In the genomic region with DNA sequence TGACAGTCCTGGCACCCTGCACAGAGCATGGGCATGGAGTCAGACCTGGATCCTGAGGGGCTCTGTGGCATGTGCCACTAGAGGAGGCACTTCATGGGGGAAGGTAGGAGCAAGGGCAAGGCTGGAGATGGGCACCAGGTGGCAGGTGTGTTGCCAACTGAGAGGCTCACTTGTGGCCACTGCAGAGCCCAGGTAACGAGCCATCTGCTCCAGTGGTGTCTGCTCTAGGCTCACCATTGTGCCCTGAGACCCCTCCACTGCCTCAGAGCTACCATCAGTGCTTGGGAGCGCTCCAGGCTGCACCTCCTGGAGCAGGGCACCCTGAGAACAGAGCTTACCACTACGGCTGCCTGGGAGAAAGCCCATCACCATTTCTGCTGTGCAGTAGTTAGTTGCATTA, we compare ENCODE assay signal across 8 cellular contexts.
A peak's percentile ranks its signal among the peaks of the same experiment; 100 is the strongest.
DNase-seq lines count a peak whose midpoint lies in the region; ATAC-seq and TF ChIP-seq lines count a peak whose summit lies in the region.

No MANE protein-coding gene starts in this region.

- H3K9ac ChIP-seq in iPS-18a (ENCODE audit: low read length): no peak overlapping the region

- H3K4me1 Mint-ChIP-seq in activated naive CD4-positive, alpha-beta T cell treated with anti-CD3 and anti-CD28 coated beads, Interleukin-2, amount 10 ng/mL, durations not matched to agents 7 days and 5 days: peaks cover 24% of the 10 kb centered on the region

- H3K27me3 Mint-ChIP-seq in activated naive CD4-positive, alpha-beta T cell treated with anti-CD3 and anti-CD28 coated beads, Interleukin-2, amount 10 ng/mL, durations not matched to agents 7 days and 5 days: no peaks in the 10 kb centered on the region

- intact Hi-C loops in tibial artery (cut with DNase I; ENCODE audit: low total_unique reads): no loop called here

- H3K27me3 ChIP-seq in iPS-18a (ENCODE audit: control insufficient read depth, insufficient read depth, low read length) (no peaks in the 10 kb centered on the region), tibial artery (no peaks in the 10 kb centered on the region)

- peak overlapping the region; percentile 50 for H3K4me3 Mint-ChIP-seq in activated naive CD4-positive, alpha-beta T cell treated with anti-CD3 and anti-CD28 coated beads, Interleukin-2, amount 10 ng/mL, durations not matched to agents 7 days and 5 days

- H3K9me3 Mint-ChIP-seq in activated naive CD4-positive, alpha-beta T cell treated with anti-CD3 and anti-CD28 coated beads, Interleukin-2, amount 10 ng/mL, durations not matched to agents 7 days and 5 days: no peaks in the 10 kb centered on the region

- H3K27ac Mint-ChIP-seq in activated naive CD4-positive, alpha-beta T cell treated with anti-CD3 and anti-CD28 coated beads, Interleukin-2, amount 10 ng/mL, durations not matched to agents 7 days and 5 days: peak overlapping the region; percentile 55

- H3K27ac ChIP-seq in iPS-18a (ENCODE audit: low read length) (no peak overlapping the region), tibial artery (peak overlapping the region; percentile 89 to 95)

- H3K36me3 Mint-ChIP-seq in activated naive CD4-positive, alpha-beta T cell treated with anti-CD3 and anti-CD28 coated beads, Interleukin-2, amount 10 ng/mL, durations not matched to agents 7 days and 5 days: peaks cover 15% of the 10 kb centered on the region

- TF ChIP-seq CTCF in tibial artery (IDR thresholded peaks at IDR 0.05): no peak

- H3K4me3 ChIP-seq in iPS-18a (ENCODE audit: low read length): peak overlapping the region; percentile 55
- peak overlapping the region; percentile 97 to 100 for H3K4me3 ChIP-seq in tibial artery

- DNase-seq in activated naive CD4-positive, alpha-beta T cell treated with anti-CD3 and anti-CD28 coated beads, Interleukin-2, amount 10 ng/mL, durations not matched to agents 7 days and 5 days: no peak
- no peak for DNase-seq in activated naive CD4-positive, alpha-beta T cell (lab: John Stamatoyannopoulos, UW)
- DNase-seq in T-helper 9 cell (peak; percentile 8), tibial artery (no peak), NCI-H446 treated with DMSO at 0.1 percent for 48 hours (lab: John Stamatoyannopoulos, UW) (no peak), NAMALWA (ENCODE audit: low spot score) (no peak)

- H3K4me1 ChIP-seq in iPS-18a (ENCODE audit: control insufficient read depth, low read depth, low read length): no peaks in the 10 kb centered on the region
- peaks cover 0 to 54% (median 40%) of the 10 kb centered on the region in 4 donors for H3K4me1 ChIP-seq in tibial artery

- CTCF ChIA-PET in activated naive CD4-positive, alpha-beta T cell treated with anti-CD3 and anti-CD28 coated beads, Interleukin-2, amount 10 ng/mL, durations not matched to agents 7 days and 5 days (lab: Charles Lee): interaction anchor here (0.9 to 2.3 kb wide), 3 partner anchors 12 to 161 kb away, joined by 3 to 17 read pairs (median 5); no protein-coding TSS in a partner anchor

- H3K36me3 ChIP-seq in iPS-18a (ENCODE audit: control insufficient read depth, low read depth, low read length) (peaks cover 28% of the 10 kb centered on the region), tibial artery (peaks cover 15 to 26% (median 15%) of the 10 kb centered on the region in 3 donors)

- H3K9me3 ChIP-seq in iPS-18a (ENCODE audit: control insufficient read depth, low read depth, low read length): no peaks in the 10 kb centered on the region
- no peaks in the 10 kb centered on the region for H3K9me3 ChIP-seq in tibial artery

- ATAC-seq in HG03135 (IDR thresholded peaks at IDR 0.05; ENCODE audit: unreplicated experiment): no peak
